Comparison of ENCODE assay signal across 25 cellular contexts in genomic region chr7:157785486-157786186, GRCh38.
"Had no signal": no experiment of that assay in that cellular context is flagged by ENCODE, and none has a peak within 500 bp of the region (broad histone marks: within the 10 kb centered on the region; RNA-seq: fewer than 3 reads in every experiment).

No MANE protein-coding gene starts in this region.

- H3K9me3 Mint-ChIP-seq: activated naive CD4-positive, alpha-beta T cell treated with anti-CD3 and anti-CD28 coated beads for 36 hours; activated naive CD8-positive, alpha-beta T cell treated with anti-CD3 and anti-CD28 coated beads, Interleukin-2, amount 10 ng/mL, durations not matched to agents 7 days and 5 days; activated T-helper 1 cell treated with anti-CD3 and anti-CD28 coated beads, Interleukin-12 subunit alpha, Interleukin-12 subunit beta, Interleukin-2, Interleukin-4 antibody, amounts not matched to agents 30 ng/mL and 10 ng/mL and 1 ng/mL, durations not matched to agents 14 hours and 24 hours and 36 hours; endodermal cell; nephron progenitor cell had no signal

- H3K27ac ChIP-seq: breast epithelium, esophagus muscularis mucosa, foreskin keratinocyte, left ventricle myocardium inferior, ovary, right lobe of liver, testis, transverse colon, vagina had no signal

- H3K4me3 Mint-ChIP-seq: activated naive CD4-positive, alpha-beta T cell treated with anti-CD3 and anti-CD28 coated beads for 36 hours; activated naive CD8-positive, alpha-beta T cell treated with anti-CD3 and anti-CD28 coated beads, Interleukin-2, amount 10 ng/mL, durations not matched to agents 7 days and 5 days; activated T-helper 1 cell treated with anti-CD3 and anti-CD28 coated beads, Interleukin-12 subunit alpha, Interleukin-12 subunit beta, Interleukin-2, Interleukin-4 antibody, amounts not matched to agents 30 ng/mL and 10 ng/mL and 1 ng/mL, durations not matched to agents 14 hours and 24 hours and 36 hours; dendritic cell treated with granulocyte-macrophage colony-stimulating factor and Interleukin-4, amounts not matched to agents 40 ng/mL and 50 ng/mL, for 4 days; endodermal cell; nephron progenitor cell had no signal

- H3K27ac Mint-ChIP-seq: activated naive CD4-positive, alpha-beta T cell treated with anti-CD3 and anti-CD28 coated beads for 36 hours; activated naive CD8-positive, alpha-beta T cell treated with anti-CD3 and anti-CD28 coated beads, Interleukin-2, amount 10 ng/mL, durations not matched to agents 7 days and 5 days; activated T-helper 1 cell treated with anti-CD3 and anti-CD28 coated beads, Interleukin-12 subunit alpha, Interleukin-12 subunit beta, Interleukin-2, Interleukin-4 antibody, amounts not matched to agents 30 ng/mL and 10 ng/mL and 1 ng/mL, durations not matched to agents 14 hours and 24 hours and 36 hours; dendritic cell treated with granulocyte-macrophage colony-stimulating factor and Interleukin-4, amounts not matched to agents 40 ng/mL and 50 ng/mL, for 4 days; endodermal cell; nephron progenitor cell; progenitor cell of endocrine pancreas had no signal

- DNase-seq: activated CD4-positive, alpha-beta T cell treated with anti-CD3 and anti-CD28 coated beads for 4 hours; activated CD4-positive, alpha-beta T cell treated with anti-CD3 and anti-CD28 coated beads, Interleukin-2, amount 50 U/mL, for 48 hours; activated CD8-positive, alpha-beta memory T cell treated with anti-CD3 and anti-CD28 coated beads, Interleukin-2, amount 50 U/mL, for 4 hours; activated effector memory CD4-positive, alpha-beta T cell treated with anti-CD3 and anti-CD28 coated beads, Interleukin-2, amount 50 U/mL, for 16 hours; activated naive CD4-positive, alpha-beta T cell treated with anti-CD3 and anti-CD28 coated beads for 36 hours; activated naive CD8-positive, alpha-beta T cell treated with anti-CD3 and anti-CD28 coated beads, Interleukin-2, amount 10 ng/mL, durations not matched to agents 7 days and 5 days; activated T-cell treated with anti-CD3 and anti-CD28 coated beads, Interleukin-2, amount 50 U/mL, for 1 hour; central memory CD4-positive, alpha-beta T cell; endodermal cell; foreskin keratinocyte; left ventricle myocardium inferior; nephron progenitor cell; ovary; stimulated activated CD4-positive, alpha-beta T cell treated with anti-CD3 and anti-CD28 coated beads, Interleukin-12 subunit alpha, Interleukin-12 subunit beta, amount 100 ng/mL, for 4 hours; stimulated activated CD4-positive, alpha-beta T cell treated with anti-CD3 and anti-CD28 coated beads, Interleukin-4, amount 100 ng/mL, for 1 hour; stimulated activated naive CD8-positive, alpha-beta T cell treated with anti-CD3 and anti-CD28 coated beads, Interleukin-15, Interleukin-2, amounts not matched to agents 100 U/mL and 50 U/mL, for 24 hours; testis; transverse colon had no signal

- ATAC-seq: foreskin keratinocyte; right lobe of liver; stimulated activated naive CD8-positive, alpha-beta T cell treated with anti-CD3 and anti-CD28 coated beads, Interleukin-15, Interleukin-2, amounts not matched to agents 100 U/mL and 50 U/mL, for 24 hours had no signal

- H3K27me3 ChIP-seq: foreskin keratinocyte, ovary, right lobe of liver, testis, transverse colon, vagina had no signal

- H3K27me3 Mint-ChIP-seq: activated naive CD8-positive, alpha-beta T cell treated with anti-CD3 and anti-CD28 coated beads, Interleukin-2, amount 10 ng/mL, durations not matched to agents 7 days and 5 days; dendritic cell treated with granulocyte-macrophage colony-stimulating factor and Interleukin-4, amounts not matched to agents 40 ng/mL and 50 ng/mL, for 4 days had no signal

- H3K9me3 ChIP-seq: esophagus muscularis mucosa, left ventricle myocardium inferior, ovary, right lobe of liver, testis, transverse colon, vagina had no signal

- H3K4me3 ChIP-seq: breast epithelium, esophagus muscularis mucosa, left ventricle myocardium inferior, ovary, right lobe of liver, testis, transverse colon, vagina had no signal

- H3K4me1 ChIP-seq: breast epithelium, esophagus muscularis mucosa, foreskin keratinocyte, left ventricle myocardium inferior, right lobe of liver, testis, transverse colon, vagina had no signal

- H3K36me3 ChIP-seq: breast epithelium, esophagus muscularis mucosa, left ventricle myocardium inferior, ovary, right lobe of liver, transverse colon, vagina had no signal

- H3K4me1 Mint-ChIP-seq: activated naive CD8-positive, alpha-beta T cell treated with anti-CD3 and anti-CD28 coated beads, Interleukin-2, amount 10 ng/mL, durations not matched to agents 7 days and 5 days; endodermal cell had no signal

- H3K36me3 Mint-ChIP-seq: activated naive CD8-positive, alpha-beta T cell treated with anti-CD3 and anti-CD28 coated beads, Interleukin-2, amount 10 ng/mL, durations not matched to agents 7 days and 5 days had no signal
